Comparison of ENCODE assay signal across 16 cellular contexts in genomic region chr6:160036331-160036695, GRCh38.
DNase-seq lines count a peak whose midpoint lies in the region; ATAC-seq and TF ChIP-seq lines count a peak whose summit lies in the region.
"Had no signal": no experiment of that assay in that cellular context is flagged by ENCODE, and none has a peak within 500 bp of the region (broad histone marks: within the 10 kb centered on the region; RNA-seq: fewer than 3 reads in every experiment).

No MANE protein-coding gene starts in this region.

- peaks cover 64% of the 10 kb centered on the region for H3K36me3 ChIP-seq in CD4-positive, alpha-beta memory T cell (ENCODE audit: insufficient read depth, low read length)
- H3K36me3 ChIP-seq in left ventricle myocardium inferior (peaks cover 59% of the 10 kb centered on the region), gastrocnemius medialis (peaks cover 0 to 47% of the 10 kb centered on the region in 2 donors)

- in situ Hi-C loops in gastrocnemius medialis (cut with MboI; ENCODE audit: low sequenced_read_pairs in 4 of 4), result loop anchor here in 2 of 4 donors (10.0 to 25.0 kb wide), 2 partner anchors 52 to 174 kb away; no protein-coding TSS in a partner anchor

- no peaks in the 10 kb centered on the region for H3K4me1 ChIP-seq in CD4-positive, alpha-beta memory T cell (ENCODE audit: insufficient read depth, low read length)
- H3K4me1 ChIP-seq in left ventricle myocardium inferior (peaks cover 47% of the 10 kb centered on the region), gastrocnemius medialis (peaks cover 24 to 26% of the 10 kb centered on the region in 2 donors)

- no peaks in the 10 kb centered on the region for H3K27me3 ChIP-seq in CD4-positive, alpha-beta memory T cell (ENCODE audit: insufficient read depth, low read length)
- H3K27me3 ChIP-seq in left ventricle myocardium inferior (ENCODE audit: low read depth), result no peaks in the 10 kb centered on the region
- no peaks in the 10 kb centered on the region for H3K27me3 ChIP-seq in gastrocnemius medialis

- H3K27me3 Mint-ChIP-seq in CD4-positive, alpha-beta memory T cell, result no peaks in the 10 kb centered on the region

- CTCF ChIA-PET in CD4-positive, alpha-beta memory T cell (lab: Charles Lee; ENCODE audit: partially characterized antibody), result no interaction called here

- ATAC-seq in gastrocnemius medialis, result no peak
- ATAC-seq: left colon had no signal

- DNase-seq in CD4-positive, alpha-beta memory T cell, result no peak
- DNase-seq in left ventricle myocardium inferior, result no peak
- DNase-seq in gastrocnemius medialis, result no peak
- no peak for DNase-seq in NCI-H2029 (lab: John Stamatoyannopoulos, UW)
- DNase-seq in COR-L47 (lab: John Stamatoyannopoulos, UW), result no peak
- no peak for DNase-seq in GM19240 (ENCODE audit: insufficient read length, low spot score)
- DNase-seq in DMS153 (lab: John Stamatoyannopoulos, UW), result no peak
- DNase-seq: AML-193, DMS 273 treated with DMSO at 0.1 percent for 48 hours, H9, left colon, NCI-H1436 treated with DMSO at 0.1 percent for 48 hours, OCI-M1, small intestine had no signal

- peak overlapping the region in 4 of 7 donors; percentile 6 to 40 (median 26) for H3K27ac Mint-ChIP-seq in CD4-positive, alpha-beta memory T cell

- no peak for TF ChIP-seq CTCF in left ventricle myocardium inferior (IDR thresholded peaks at IDR 0.05; ENCODE audit: borderline replicate concordance)
- no peak for TF ChIP-seq CTCF in gastrocnemius medialis (IDR thresholded peaks at IDR 0.05 in 4 of 5, conservative IDR thresholded peaks at IDR 0.05 in 1 of 5)

- H3K4me3 Mint-ChIP-seq in CD4-positive, alpha-beta memory T cell, result no peak overlapping the region
- H3K4me3 Mint-ChIP-seq: H9, nephron had no signal

- H3K4me3 ChIP-seq in CD4-positive, alpha-beta memory T cell (ENCODE audit: low read length in 2 of 2), result no peak overlapping the region
- H3K4me3 ChIP-seq in left ventricle myocardium inferior (no peak overlapping the region), gastrocnemius medialis (no peak overlapping the region)

- H3K9me3 Mint-ChIP-seq in CD4-positive, alpha-beta memory T cell, result no peaks in the 10 kb centered on the region
- H3K9me3 Mint-ChIP-seq: H9, nephron had no signal

- H3K27ac ChIP-seq in CD4-positive, alpha-beta memory T cell (ENCODE audit: low read depth, low read length), result no peak overlapping the region
- peak overlapping the region; percentile 57 for H3K27ac ChIP-seq in angular gyrus (ENCODE audit: low read depth, low read length)
- peak overlapping the region; percentile 65 for H3K27ac ChIP-seq in left ventricle myocardium inferior (replicated peaks)
- peak overlapping the region; percentile 70 to 77 (median 76) for H3K27ac ChIP-seq in gastrocnemius medialis

- peaks cover 63 to 90% of the 10 kb centered on the region in 2 donors for H3K36me3 Mint-ChIP-seq in CD4-positive, alpha-beta memory T cell

- POLR2A ChIA-PET in CD4-positive, alpha-beta memory T cell (lab: Charles Lee; ENCODE audit: partially characterized antibody), result no interaction called here

- intact Hi-C loops in CD4-positive, alpha-beta memory T cell (cut with micrococcal nuclease), result no loop called here
- intact Hi-C loops in left ventricle myocardium inferior (cut with micrococcal nuclease) (loop anchor here (10.0 kb wide), 1 partner anchor 52 kb away; no protein-coding TSS in a partner anchor), gastrocnemius medialis (cut with DNase I; ENCODE audit: low total_unique reads) (no loop called here)

- peaks cover 7 to 20% (median 12%) of the 10 kb centered on the region in 4 donors for H3K4me1 Mint-ChIP-seq in CD4-positive, alpha-beta memory T cell
- H3K4me1 Mint-ChIP-seq: H9 had no signal

- no peak for TF ChIP-seq POLR2A in gastrocnemius medialis (IDR thresholded peaks at IDR 0.05)

- H3K9me3 ChIP-seq in CD4-positive, alpha-beta memory T cell (ENCODE audit: control insufficient read depth in 1 of 2, low read length in 2 of 2), result no peaks in the 10 kb centered on the region
- H3K9me3 ChIP-seq in left ventricle myocardium inferior (replicated peaks), result no peaks in the 10 kb centered on the region
- no peaks in the 10 kb centered on the region for H3K9me3 ChIP-seq in gastrocnemius medialis
